Comparison of ENCODE assay signal across 34 cellular contexts in the genomic region with DNA sequence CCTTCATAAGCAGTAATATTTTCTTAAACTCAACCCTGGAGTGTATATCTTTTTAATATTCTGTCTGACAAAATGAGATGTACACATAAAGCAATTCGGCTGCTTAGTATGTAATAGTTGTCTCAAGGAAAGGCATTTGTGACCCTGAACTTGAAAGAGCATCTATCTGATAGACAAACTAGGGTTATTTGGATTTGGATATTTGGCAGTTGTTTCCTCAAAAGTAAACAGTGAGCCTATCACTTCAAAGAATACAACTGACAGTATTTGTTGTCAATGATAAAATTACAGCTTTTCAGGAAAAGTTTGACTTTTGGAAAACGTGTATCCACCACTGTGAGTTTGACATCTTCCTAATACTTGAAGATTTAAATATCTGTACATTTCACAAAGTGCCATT.
"Had no signal": no experiment of that assay in that cellular context is flagged by ENCODE, and none has a peak within 500 bp of the region (broad histone marks: within the 10 kb centered on the region; RNA-seq: fewer than 3 reads in every experiment).

No MANE protein-coding gene starts in this region.

- H3K4me2 ChIP-seq: KMS-11 had no signal

- H3K27ac ChIP-seq: KMS-11 had no signal

- H3K27me3 ChIP-seq: MG63 had no signal

- DNase-seq: Karpas-422, Kasumi-1, MG63, MM.1S, MV-4-11, NCI-H1048, NCI-H1092, NCI-H1092 treated with DMSO at 0.1 percent for 48 hours, NCI-H1105, NCI-H1105 treated with DMSO at 0.1 percent for 48 hours, NCI-H1417, NCI-H1417 treated with DMSO at 0.1 percent for 48 hours, NCI-H1436, NCI-H1436 treated with DMSO at 0.1 percent for 48 hours, NCI-H146, NCI-H1694, NCI-H1694 treated with DMSO at 0.1 percent for 48 hours, NCI-H187, NCI-H187 treated with DMSO at 0.1 percent for 48 hours, NCI-H1930, NCI-H2029, NCI-H2029 treated with DMSO at 0.1 percent for 48 hours, NCI-H2081, NCI-H2081 treated with DMSO at 0.1 percent for 48 hours, NCI-H2107, NCI-H2171, NCI-H2171 treated with DMSO at 0.1 percent for 48 hours, NCI-H2227 treated with DMSO at 0.1 percent for 48 hours, NCI-H226, NCI-H345, NCI-H446, NCI-H446 treated with DMSO at 0.1 percent for 48 hours, NCI-H510A had no signal

- H3K9ac ChIP-seq: KMS-11 had no signal

- H3K9me3 ChIP-seq: MG63 had no signal

- H3K36me3 ChIP-seq: MG63 had no signal

- H3K4me3 ChIP-seq: MG63 had no signal
